In genomic region chr1:67731322-67731721, GRCh38 we compare ENCODE assay signal across 27 cellular contexts.
"Had no signal": no experiment of that assay in that cellular context is flagged by ENCODE, and none has a peak within 500 bp of the region (broad histone marks: within the 10 kb centered on the region; RNA-seq: fewer than 3 reads in every experiment).

No MANE protein-coding gene starts in this region.

- ATAC-seq: activated CD8-positive, alpha-beta T cell treated with anti-CD3 and anti-CD28 coated beads, Interleukin-2, amount 10 ng/mL, durations not matched to agents 7 days and 5 days; foreskin keratinocyte; heart left ventricle; left colon; naive thymus-derived CD4-positive, alpha-beta T cell; right cardiac atrium had no signal

- DNase-seq: activated B cell treated with CpG ODN at 0.5 μM for 24 hours; activated CD8-positive, alpha-beta T cell treated with anti-CD3 and anti-CD28 coated beads, Interleukin-2, amount 10 ng/mL, durations not matched to agents 7 days and 5 days; activated effector memory CD4-positive, alpha-beta T cell treated with Interleukin-2 at 50 U/mL for 16 hours; activated naive CD4-positive, alpha-beta T cell treated with Interleukin-2 at 50 U/mL for 16 hours; activated T-cell treated with anti-CD3 and anti-CD28 coated beads for 4 hours; anterior cingulate cortex; foreskin keratinocyte; heart left ventricle; hypothalamus; immature natural killer cell; kidney; left colon; naive thymus-derived CD4-positive, alpha-beta T cell; posterior cingulate gyrus; right cardiac atrium; spleen; stimulated activated naive CD4-positive, alpha-beta T cell; T1000; testis; transverse colon had no signal

- H3K27me3 ChIP-seq: esophagus muscularis mucosa, foreskin keratinocyte, heart left ventricle, neural progenitor cell, spleen, testis, transverse colon had no signal

- H3K4me3 Mint-ChIP-seq: activated B cell treated with CpG ODN at 0.5 μM for 24 hours; activated CD8-positive, alpha-beta T cell treated with anti-CD3 and anti-CD28 coated beads, Interleukin-2, amount 10 ng/mL, durations not matched to agents 7 days and 5 days; activated naive CD8-positive, alpha-beta T cell; central memory CD8-positive, alpha-beta T cell; dendritic cell treated with granulocyte-macrophage colony-stimulating factor and Interleukin-4, amounts not matched to agents 40 ng/mL and 50 ng/mL, for 4 days; immature natural killer cell; mesothelial cell of epicardium; naive thymus-derived CD4-positive, alpha-beta T cell; neural progenitor cell; T-helper 1 cell treated with Interleukin-12 subunit alpha and Interleukin-12 subunit beta and Interleukin-4 antibody, amounts not matched to agents 30 μg/mL and 1 μg/mL, for 36 hours had no signal

- H3K9me3 Mint-ChIP-seq: activated B cell treated with CpG ODN at 0.5 μM for 24 hours; central memory CD8-positive, alpha-beta T cell; dendritic cell treated with granulocyte-macrophage colony-stimulating factor and Interleukin-4, amounts not matched to agents 40 ng/mL and 50 ng/mL, for 4 days; immature natural killer cell; mesothelial cell of epicardium; naive thymus-derived CD4-positive, alpha-beta T cell; neural progenitor cell; T-helper 1 cell treated with Interleukin-12 subunit alpha and Interleukin-12 subunit beta and Interleukin-4 antibody, amounts not matched to agents 30 μg/mL and 1 μg/mL, for 36 hours had no signal

- H3K36me3 ChIP-seq: heart left ventricle, neural progenitor cell, spleen, transverse colon had no signal

- H3K27ac Mint-ChIP-seq: activated B cell treated with CpG ODN at 0.5 μM for 24 hours; activated CD8-positive, alpha-beta T cell treated with anti-CD3 and anti-CD28 coated beads, Interleukin-2, amount 10 ng/mL, durations not matched to agents 7 days and 5 days; activated naive CD8-positive, alpha-beta T cell; dendritic cell treated with granulocyte-macrophage colony-stimulating factor and Interleukin-4, amounts not matched to agents 40 ng/mL and 50 ng/mL, for 4 days; mesothelial cell of epicardium; naive thymus-derived CD4-positive, alpha-beta T cell; neural progenitor cell; T-helper 1 cell treated with Interleukin-12 subunit alpha and Interleukin-12 subunit beta and Interleukin-4 antibody, amounts not matched to agents 30 μg/mL and 1 μg/mL, for 36 hours had no signal

- H3K36me3 Mint-ChIP-seq: activated naive CD8-positive, alpha-beta T cell; immature natural killer cell; mesothelial cell of epicardium; naive thymus-derived CD4-positive, alpha-beta T cell; neural progenitor cell had no signal

- H3K4me3 ChIP-seq: esophagus muscularis mucosa, heart left ventricle, neural progenitor cell, spleen, testis, transverse colon had no signal

- H3K9me3 ChIP-seq: esophagus muscularis mucosa, heart left ventricle, spleen, testis, transverse colon had no signal

- H3K27me3 Mint-ChIP-seq: activated B cell treated with CpG ODN at 0.5 μM for 24 hours; activated naive CD8-positive, alpha-beta T cell; central memory CD8-positive, alpha-beta T cell; dendritic cell treated with granulocyte-macrophage colony-stimulating factor and Interleukin-4, amounts not matched to agents 40 ng/mL and 50 ng/mL, for 4 days; naive thymus-derived CD4-positive, alpha-beta T cell had no signal
